In genomic region chr5:96331210-96331609, GRCh38 we compare ENCODE assay signal across 16 cellular contexts.
DNase-seq lines count a peak whose midpoint lies in the region; ATAC-seq and TF ChIP-seq lines count a peak whose summit lies in the region.
"Had no signal": no experiment of that assay in that cellular context is flagged by ENCODE, and none has a peak within 500 bp of the region (broad histone marks: within the 10 kb centered on the region; RNA-seq: fewer than 3 reads in every experiment).

No MANE protein-coding gene starts in this region.

- peaks cover under 1% of the 10 kb centered on the region for H3K36me3 Mint-ChIP-seq in glutamatergic neuron (ENCODE audit: unreplicated experiment)
- H3K36me3 Mint-ChIP-seq: memory B cell; stimulated activated naive B cell treated with anti-CD40 and anti-IgM and Interleukin-4, amounts not matched to agents 10 μg/mL and 1 μg/mL and 100 μg/mL, for 72 hours had no signal

- peaks cover 61% of the 10 kb centered on the region for H3K4me1 ChIP-seq in adipocyte (ENCODE audit: control insufficient read depth, insufficient read depth, low read length)
- peaks cover 0 to 75% (median 37%) of the 10 kb centered on the region in 4 donors for H3K4me1 ChIP-seq in tibial artery

- H3K4me3 ChIP-seq in adipocyte (ENCODE audit: low read length) (no peak overlapping the region), tibial artery (no peak overlapping the region)

- TF ChIP-seq CTCF in glutamatergic neuron (IDR thresholded peaks at IDR 0.05; ENCODE audit: partially characterized antibody, unreplicated experiment) (no peak), tibial artery (IDR thresholded peaks at IDR 0.05) (no peak)

- H3K4me3 Mint-ChIP-seq in glutamatergic neuron (ENCODE audit: unreplicated experiment) = no peak overlapping the region
- H3K4me3 Mint-ChIP-seq: memory B cell; stimulated activated naive B cell treated with anti-CD40 and anti-IgM and Interleukin-4, amounts not matched to agents 10 μg/mL and 1 μg/mL and 100 μg/mL, for 72 hours had no signal

- peak overlapping the region; percentile 73 for H3K9ac ChIP-seq in adipocyte (ENCODE audit: low read length)

- intact Hi-C loops in tibial artery (cut with DNase I; ENCODE audit: low total_unique reads) = no loop called here

- H3K27ac Mint-ChIP-seq in glutamatergic neuron (ENCODE audit: unreplicated experiment) = peak overlapping the region; percentile 97
- H3K27ac Mint-ChIP-seq: memory B cell; stimulated activated naive B cell treated with anti-CD40 and anti-IgM and Interleukin-4, amounts not matched to agents 10 μg/mL and 1 μg/mL and 100 μg/mL, for 72 hours had no signal

- ATAC-seq in activated CD4-positive, CD25-positive, alpha-beta regulatory T cell treated with anti-CD3 and anti-CD28 coated beads, Interleukin-2, amount 50 U/mL, for 24 hours = no peak
- ATAC-seq: esophagus mucosa; PC-3; stimulated activated naive B cell treated with anti-CD40 and anti-IgM and Interleukin-4, amounts not matched to agents 10 μg/mL and 1 μg/mL and 100 μg/mL, for 72 hours had no signal

- peak overlapping the region; percentile 8 to 60 for H3K27ac ChIP-seq in tibial artery

- peaks cover 9% of the 10 kb centered on the region for H3K27me3 Mint-ChIP-seq in glutamatergic neuron (ENCODE audit: unreplicated experiment)
- H3K27me3 Mint-ChIP-seq: memory B cell had no signal

- H3K9me3 ChIP-seq in adipocyte (ENCODE audit: control insufficient read depth, low read length) (no peaks in the 10 kb centered on the region), tibial artery (no peaks in the 10 kb centered on the region)

- H3K36me3 ChIP-seq in adipocyte (ENCODE audit: control insufficient read depth, insufficient read depth, low read length, severe bottlenecking) = no peaks in the 10 kb centered on the region
- no peaks in the 10 kb centered on the region for H3K36me3 ChIP-seq in tibial artery

- H3K9me3 Mint-ChIP-seq in glutamatergic neuron (ENCODE audit: unreplicated experiment) = peaks cover 10% of the 10 kb centered on the region
- H3K9me3 Mint-ChIP-seq: memory B cell; stimulated activated naive B cell treated with anti-CD40 and anti-IgM and Interleukin-4, amounts not matched to agents 10 μg/mL and 1 μg/mL and 100 μg/mL, for 72 hours had no signal

- DNase-seq in NOMO-1 (lab: John Stamatoyannopoulos, UW; ENCODE audit: unreplicated experiment in 2 of 2) (peak; percentile 7 to 69), NOMO-1 treated with dmso at 0.1 percent for 144 hours (lab: John Stamatoyannopoulos, UW; ENCODE audit: unreplicated experiment) (no peak), adipocyte (ENCODE audit: low read depth) (peak; percentile 57), glutamatergic neuron (no peak), tibial artery (peak in 1 of 2 donors; percentile 47), iPS-NIHi11 (ENCODE audit: low spot score) (no peak)
- no peak for DNase-seq in effector CD8-positive, alpha-beta T cell (lab: John Stamatoyannopoulos, UW)
- DNase-seq: 8988T; NCI-H1436; NCI-H446; PC-3; stimulated activated naive B cell treated with anti-CD40 and anti-IgM and Interleukin-4, amounts not matched to agents 10 μg/mL and 1 μg/mL and 100 μg/mL, for 72 hours; T-helper 1 cell had no signal

- no peaks in the 10 kb centered on the region for H3K27me3 ChIP-seq in adipocyte (replicated peaks; ENCODE audit: control insufficient read depth, insufficient read depth, low read length)
- no peaks in the 10 kb centered on the region for H3K27me3 ChIP-seq in tibial artery

- H3K4me1 Mint-ChIP-seq in glutamatergic neuron (ENCODE audit: low read depth, unreplicated experiment) = peaks cover 54% of the 10 kb centered on the region
- H3K4me1 Mint-ChIP-seq: memory B cell had no signal

Comparison
In these comparisons a context has a peak if more than half of its experiments do, and no peak if none do; other contexts are left out.
1. DNase-seq: peak in NOMO-1 (2 of 2) and adipocyte (single experiment); none in NOMO-1 treated with dmso at 0.1 percent for 144 hours (single experiment), glutamatergic neuron (single experiment), effector CD8-positive, alpha-beta T cell (single experiment) and iPS-NIHi11 (single experiment).